ENCODE assay signal across 31 cellular contexts in genomic region chr9:74236857-74237256, GRCh38.
"Had no signal": no experiment of that assay in that cellular context is flagged by ENCODE, and none has a peak within 500 bp of the region (broad histone marks: within the 10 kb centered on the region; RNA-seq: fewer than 3 reads in every experiment).

No MANE protein-coding gene starts in this region.

- H3K4me3 ChIP-seq: ascending aorta, cardiac muscle cell had no signal

- H3K4me1 ChIP-seq: ascending aorta had no signal

- H3K27me3 ChIP-seq: ascending aorta, cardiac muscle cell had no signal

- H3K36me3 ChIP-seq: ascending aorta, cardiac muscle cell had no signal

- ATAC-seq: activated CD4-positive, alpha-beta T cell treated with anti-CD3 and anti-CD28 coated beads for 36 hours; activated CD8-positive, alpha-beta memory T cell treated with anti-CD3 and anti-CD28 coated beads, Interleukin-2, amount 10 ng/mL, durations not matched to agents 7 days and 5 days; activated CD8-positive, alpha-beta T cell treated with anti-CD3 and anti-CD28 coated beads, Interleukin-2, amount 10 ng/mL, durations not matched to agents 7 days and 5 days; activated naive CD8-positive, alpha-beta T cell treated with anti-CD3 and anti-CD28 coated beads, Interleukin-2, amount 50 U/mL, for 24 hours had no signal

- FAIRE-seq: bronchial epithelial cell, TTC549 had no signal

- H3K27ac ChIP-seq: ascending aorta, cardiac muscle cell, VCaP had no signal

- DNase-seq: activated B cell treated with CpG ODN at 0.5 μM for 24 hours; activated CD4-positive, alpha-beta memory T cell treated with anti-CD3 and anti-CD28 coated beads, Interleukin-2, amount 10 ng/mL, durations not matched to agents 7 days and 5 days; activated CD4-positive, alpha-beta T cell treated with anti-CD3 and anti-CD28 coated beads for 1 hour; activated CD4-positive, alpha-beta T cell treated with anti-CD3 and anti-CD28 coated beads for 36 hours; activated CD4-positive, alpha-beta T cell treated with anti-CD3 and anti-CD28 coated beads for 48 hours; activated CD4-positive, alpha-beta T cell treated with anti-CD3 and anti-CD28 coated beads, Interleukin-2, amount 10 ng/mL, durations not matched to agents 7 days and 5 days; activated CD4-positive, alpha-beta T cell treated with anti-CD3 and anti-CD28 coated beads, Interleukin-2, amount 50 U/mL, for 48 hours; activated CD8-positive, alpha-beta memory T cell treated with anti-CD3 and anti-CD28 coated beads for 24 hours; activated CD8-positive, alpha-beta memory T cell treated with anti-CD3 and anti-CD28 coated beads, Interleukin-2, amount 10 ng/mL, durations not matched to agents 7 days and 5 days; activated CD8-positive, alpha-beta memory T cell treated with anti-CD3 and anti-CD28 coated beads, Interleukin-2, amount 50 U/mL, for 48 hours; activated CD8-positive, alpha-beta T cell treated with anti-CD3 and anti-CD28 coated beads, Interleukin-2, amount 10 ng/mL, durations not matched to agents 7 days and 5 days; activated effector memory CD4-positive, alpha-beta T cell treated with Interleukin-2 at 50 U/mL for 16 hours; activated gamma-delta T cell; activated naive CD4-positive, alpha-beta T cell treated with anti-CD3 and anti-CD28 coated beads, Interleukin-2, amount 10 ng/mL, durations not matched to agents 7 days and 5 days; activated naive CD4-positive, alpha-beta T cell treated with Interleukin-2 at 50 U/mL for 16 hours; activated naive CD8-positive, alpha-beta T cell treated with anti-CD3 and anti-CD28 coated beads, Interleukin-2, amount 10 ng/mL, durations not matched to agents 7 days and 5 days; activated naive CD8-positive, alpha-beta T cell treated with anti-CD3 and anti-CD28 coated beads, Interleukin-2, amount 50 U/mL, for 24 hours; activated T-cell treated with anti-CD3 and anti-CD28 coated beads, Interleukin-2, amount 50 U/mL, for 24 hours; activated T-cell treated with anti-CD3 and anti-CD28 coated beads, Interleukin-2, amount 50 U/mL, for 48 hours; amygdala; anterior cingulate cortex; caudate nucleus; cerebellar nuclear complex; T-helper 1 cell; T-helper 2 cell; T-helper 9 cell had no signal
